In the genomic region with DNA sequence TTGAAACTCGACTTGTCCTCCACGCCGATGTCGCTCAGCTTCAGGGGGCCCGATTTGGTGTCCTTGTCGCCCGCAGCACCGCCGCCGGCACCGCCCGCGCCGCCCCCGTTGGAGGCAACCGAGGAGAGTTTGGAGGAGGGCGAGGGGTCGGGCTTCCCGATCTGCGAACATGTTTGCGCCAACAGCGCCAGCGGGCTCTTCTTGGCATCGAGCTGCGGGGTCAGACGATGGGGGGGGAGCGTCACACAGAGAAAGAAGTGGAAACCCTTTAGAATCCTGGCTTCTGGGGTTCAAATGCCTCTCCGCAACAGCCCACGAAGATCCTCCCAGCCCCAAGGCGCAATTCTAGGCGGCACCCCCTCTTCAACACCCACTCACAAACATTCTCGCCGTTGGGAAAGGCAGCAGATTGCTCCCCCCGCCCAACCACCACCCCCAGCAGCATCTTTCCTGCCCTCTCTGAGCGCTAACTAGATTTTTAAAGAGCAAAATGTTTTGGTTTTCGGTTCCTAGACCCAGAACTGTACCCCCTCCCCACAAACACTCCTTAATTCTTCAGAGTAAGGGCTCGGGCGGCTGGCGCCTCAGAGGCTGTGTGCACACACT, we compare ENCODE assay signal across 1 cellular context.
TF ChIP-seq lines count a peak whose summit lies in the region.

No MANE protein-coding gene starts in this region.

TF ChIP-seq in HEK293, 187 proteins besides CTCF, POLR2A, EP300 and RAD21 (continued from another document and continues in another):
- TF ChIP-seq, protein P1, sequence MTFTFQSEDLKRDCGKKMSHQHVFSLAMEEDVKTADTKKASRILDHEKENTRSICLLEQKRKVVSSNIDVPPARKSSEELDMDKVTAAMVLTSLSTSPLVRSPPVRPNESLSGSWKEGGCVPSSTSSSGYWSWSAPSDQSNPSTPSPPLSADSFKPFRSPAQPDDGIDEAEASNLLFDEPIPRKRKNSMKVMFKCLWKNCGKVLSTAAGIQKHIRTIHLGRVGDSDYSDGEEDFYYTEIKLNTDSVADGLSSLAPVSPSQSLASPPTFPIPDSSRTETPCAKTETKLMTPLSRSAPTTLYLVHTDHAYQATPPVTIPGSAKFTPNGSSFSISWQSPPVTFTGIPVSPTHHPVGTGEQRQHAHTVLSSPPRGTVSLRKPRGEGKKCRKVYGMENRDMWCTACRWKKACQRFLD (tag by site-specific recombination; IDR thresholded peaks at IDR 0.05): no peak
- TF ChIP-seq, protein P2, sequence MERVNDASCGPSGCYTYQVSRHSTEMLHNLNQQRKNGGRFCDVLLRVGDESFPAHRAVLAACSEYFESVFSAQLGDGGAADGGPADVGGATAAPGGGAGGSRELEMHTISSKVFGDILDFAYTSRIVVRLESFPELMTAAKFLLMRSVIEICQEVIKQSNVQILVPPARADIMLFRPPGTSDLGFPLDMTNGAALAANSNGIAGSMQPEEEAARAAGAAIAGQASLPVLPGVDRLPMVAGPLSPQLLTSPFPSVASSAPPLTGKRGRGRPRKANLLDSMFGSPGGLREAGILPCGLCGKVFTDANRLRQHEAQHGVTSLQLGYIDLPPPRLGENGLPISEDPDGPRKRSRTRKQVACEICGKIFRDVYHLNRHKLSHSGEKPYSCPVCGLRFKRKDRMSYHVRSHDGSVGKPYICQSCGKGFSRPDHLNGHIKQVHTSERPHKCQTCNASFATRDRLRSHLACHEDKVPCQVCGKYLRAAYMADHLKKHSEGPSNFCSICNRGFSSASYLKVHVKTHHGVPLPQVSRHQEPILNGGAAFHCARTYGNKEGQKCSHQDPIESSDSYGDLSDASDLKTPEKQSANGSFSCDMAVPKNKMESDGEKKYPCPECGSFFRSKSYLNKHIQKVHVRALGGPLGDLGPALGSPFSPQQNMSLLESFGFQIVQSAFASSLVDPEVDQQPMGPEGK (tag by site-specific recombination; IDR thresholded peaks at IDR 0.05): 0 out of 2 replicates have a peak, but pooled peaks have one; percentile 57
- TF ChIP-seq ZNF707 (tag by site-specific recombination; IDR thresholded peaks at IDR 0.05) (no peak), KLF1 (tag by site-specific recombination; IDR thresholded peaks at IDR 0.05) (no peak), KLF8 (tag by site-specific recombination; IDR thresholded peaks at IDR 0.05) (no peak), ZNF335 (tag by site-specific recombination; conservative IDR thresholded peaks at IDR 0.05) (peak; percentile 42; the same call in 1 of the 2 replicates), ZXDB (tag by site-specific recombination; IDR thresholded peaks at IDR 0.05) (no peak), ZNF473 (tag by site-specific recombination; IDR thresholded peaks at IDR 0.05) (no peak), ZNF654 (tag by site-specific recombination; IDR thresholded peaks at IDR 0.05; ENCODE audit: low read depth) (no peak), TRIM28 (IDR thresholded peaks at IDR 0.05; ENCODE audit: borderline replicate concordance, low read length) (no peak), ZNF785 (tag by site-specific recombination; IDR thresholded peaks at IDR 0.05) (no peak), HOXA7 (CRISPR knock-in tag; IDR thresholded peaks at IDR 0.05; ENCODE audit: borderline replicate concordance) (no peak), ZFP37 (tag by site-specific recombination; IDR thresholded peaks at IDR 0.05) (no peak; the same call in 1 of the 2 replicates), ZNF792 (tag by site-specific recombination; IDR thresholded peaks at IDR 0.05) (no peak), ZNF239 (tag by site-specific recombination; IDR thresholded peaks at IDR 0.05) (no peak), ZNF837 (tag by site-specific recombination; IDR thresholded peaks at IDR 0.05) (no peak), ZNF202 (tag by site-specific recombination; IDR thresholded peaks at IDR 0.05; ENCODE audit: borderline replicate concordance) (no peak), SCRT2 (tag by site-specific recombination; IDR thresholded peaks at IDR 0.05) (no peak), ZNF510 (tag by site-specific recombination; IDR thresholded peaks at IDR 0.05; ENCODE audit: insufficient replicate concordance) (no peak), ZNF600 (tag by site-specific recombination; IDR thresholded peaks at IDR 0.05) (no peak), ZNF23 (tag by site-specific recombination; IDR thresholded peaks at IDR 0.05; ENCODE audit: borderline replicate concordance) (no peak), ZNF274 (IDR thresholded peaks at IDR 0.05; ENCODE audit: low read length) (no peak), ZNF274 (tag by site-specific recombination; IDR thresholded peaks at IDR 0.05; ENCODE audit: borderline replicate concordance) (no peak), KLF7 (tag by site-specific recombination; IDR thresholded peaks at IDR 0.05; ENCODE audit: borderline replicate concordance) (no peak), GLI2 (tag by site-specific recombination; IDR thresholded peaks at IDR 0.05; ENCODE audit: borderline replicate concordance, low read depth) (no peak), KLF9 (tag by site-specific recombination; IDR thresholded peaks at IDR 0.05; ENCODE audit: low read depth) (no peak), HOXC10 (CRISPR knock-in tag; IDR thresholded peaks at IDR 0.05) (no peak), FEZF1 (tag by site-specific recombination; IDR thresholded peaks at IDR 0.05) (no peak), ZNF132 (tag by site-specific recombination; IDR thresholded peaks at IDR 0.05; ENCODE audit: borderline replicate concordance) (no peak), ZNF292 (tag by site-specific recombination; IDR thresholded peaks at IDR 0.05; ENCODE audit: borderline replicate concordance, low read depth) (no peak), GLIS1 (tag by site-specific recombination; IDR thresholded peaks at IDR 0.05) (no peak), ZNF10 (tag by site-specific recombination; IDR thresholded peaks at IDR 0.05) (no peak), ZNF121 (tag by site-specific recombination; IDR thresholded peaks at IDR 0.05) (no peak), ZNF664 (tag by site-specific recombination; IDR thresholded peaks at IDR 0.05) (no peak), ZNF169 (tag by site-specific recombination; IDR thresholded peaks at IDR 0.05) (no peak), ZNF521 (tag by site-specific recombination; IDR thresholded peaks at IDR 0.05) (no peak), ZNF221 (tag by site-specific recombination; IDR thresholded peaks at IDR 0.05; ENCODE audit: borderline replicate concordance) (no peak)
- TF ChIP-seq, protein P3, sequence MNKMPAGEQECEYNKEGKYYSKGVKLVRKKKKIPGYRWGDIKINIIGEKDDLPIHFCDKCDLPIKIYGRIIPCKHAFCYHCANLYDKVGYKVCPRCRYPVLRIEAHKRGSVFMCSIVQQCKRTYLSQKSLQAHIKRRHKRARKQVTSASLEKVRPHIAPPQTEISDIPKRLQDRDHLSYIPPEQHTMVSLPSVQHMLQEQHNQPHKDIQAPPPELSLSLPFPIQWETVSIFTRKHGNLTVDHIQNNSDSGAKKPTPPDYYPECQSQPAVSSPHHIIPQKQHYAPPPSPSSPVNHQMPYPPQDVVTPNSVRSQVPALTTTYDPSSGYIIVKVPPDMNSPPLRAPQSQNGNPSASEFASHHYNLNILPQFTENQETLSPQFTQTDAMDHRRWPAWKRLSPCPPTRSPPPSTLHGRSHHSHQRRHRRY (tag by site-specific recombination; IDR thresholded peaks at IDR 0.05): no peak
- TF ChIP-seq, protein P4, sequence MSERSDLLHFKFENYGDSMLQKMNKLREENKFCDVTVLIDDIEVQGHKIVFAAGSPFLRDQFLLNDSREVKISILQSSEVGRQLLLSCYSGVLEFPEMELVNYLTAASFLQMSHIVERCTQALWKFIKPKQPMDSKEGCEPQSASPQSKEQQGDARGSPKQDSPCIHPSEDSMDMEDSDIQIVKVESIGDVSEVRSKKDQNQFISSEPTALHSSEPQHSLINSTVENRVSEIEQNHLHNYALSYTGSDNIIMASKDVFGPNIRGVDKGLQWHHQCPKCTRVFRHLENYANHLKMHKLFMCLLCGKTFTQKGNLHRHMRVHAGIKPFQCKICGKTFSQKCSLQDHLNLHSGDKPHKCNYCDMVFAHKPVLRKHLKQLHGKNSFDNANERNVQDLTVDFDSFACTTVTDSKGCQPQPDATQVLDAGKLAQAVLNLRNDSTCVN (tag by site-specific recombination; optimal IDR thresholded peaks at IDR 0.05): peak; percentile 21
- TF ChIP-seq, protein P5, sequence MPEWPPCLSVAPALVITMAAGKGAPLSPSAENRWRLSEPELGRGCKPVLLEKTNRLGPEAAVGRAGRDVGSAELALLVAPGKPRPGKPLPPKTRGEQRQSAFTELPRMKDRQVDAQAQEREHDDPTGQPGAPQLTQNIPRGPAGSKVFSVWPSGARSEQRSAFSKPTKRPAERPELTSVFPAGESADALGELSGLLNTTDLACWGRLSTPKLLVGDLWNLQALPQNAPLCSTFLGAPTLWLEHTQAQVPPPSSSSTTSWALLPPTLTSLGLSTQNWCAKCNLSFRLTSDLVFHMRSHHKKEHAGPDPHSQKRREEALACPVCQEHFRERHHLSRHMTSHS (tag by site-specific recombination; IDR thresholded peaks at IDR 0.05): no peak
- TF ChIP-seq, protein P6, sequence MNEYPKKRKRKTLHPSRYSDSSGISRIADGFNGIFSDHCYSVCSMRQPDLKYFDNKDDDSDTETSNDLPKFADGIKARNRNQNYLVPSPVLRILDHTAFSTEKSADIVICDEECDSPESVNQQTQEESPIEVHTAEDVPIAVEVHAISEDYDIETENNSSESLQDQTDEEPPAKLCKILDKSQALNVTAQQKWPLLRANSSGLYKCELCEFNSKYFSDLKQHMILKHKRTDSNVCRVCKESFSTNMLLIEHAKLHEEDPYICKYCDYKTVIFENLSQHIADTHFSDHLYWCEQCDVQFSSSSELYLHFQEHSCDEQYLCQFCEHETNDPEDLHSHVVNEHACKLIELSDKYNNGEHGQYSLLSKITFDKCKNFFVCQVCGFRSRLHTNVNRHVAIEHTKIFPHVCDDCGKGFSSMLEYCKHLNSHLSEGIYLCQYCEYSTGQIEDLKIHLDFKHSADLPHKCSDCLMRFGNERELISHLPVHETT (tag by site-specific recombination; IDR thresholded peaks at IDR 0.05): no peak
- TF ChIP-seq, protein P7, sequence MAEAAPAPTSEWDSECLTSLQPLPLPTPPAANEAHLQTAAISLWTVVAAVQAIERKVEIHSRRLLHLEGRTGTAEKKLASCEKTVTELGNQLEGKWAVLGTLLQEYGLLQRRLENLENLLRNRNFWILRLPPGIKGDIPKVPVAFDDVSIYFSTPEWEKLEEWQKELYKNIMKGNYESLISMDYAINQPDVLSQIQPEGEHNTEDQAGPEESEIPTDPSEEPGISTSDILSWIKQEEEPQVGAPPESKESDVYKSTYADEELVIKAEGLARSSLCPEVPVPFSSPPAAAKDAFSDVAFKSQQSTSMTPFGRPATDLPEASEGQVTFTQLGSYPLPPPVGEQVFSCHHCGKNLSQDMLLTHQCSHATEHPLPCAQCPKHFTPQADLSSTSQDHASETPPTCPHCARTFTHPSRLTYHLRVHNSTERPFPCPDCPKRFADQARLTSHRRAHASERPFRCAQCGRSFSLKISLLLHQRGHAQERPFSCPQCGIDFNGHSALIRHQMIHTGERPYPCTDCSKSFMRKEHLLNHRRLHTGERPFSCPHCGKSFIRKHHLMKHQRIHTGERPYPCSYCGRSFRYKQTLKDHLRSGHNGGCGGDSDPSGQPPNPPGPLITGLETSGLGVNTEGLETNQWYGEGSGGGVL (tag by site-specific recombination; IDR thresholded peaks at IDR 0.05): peak; percentile 55
- TF ChIP-seq, protein P8, sequence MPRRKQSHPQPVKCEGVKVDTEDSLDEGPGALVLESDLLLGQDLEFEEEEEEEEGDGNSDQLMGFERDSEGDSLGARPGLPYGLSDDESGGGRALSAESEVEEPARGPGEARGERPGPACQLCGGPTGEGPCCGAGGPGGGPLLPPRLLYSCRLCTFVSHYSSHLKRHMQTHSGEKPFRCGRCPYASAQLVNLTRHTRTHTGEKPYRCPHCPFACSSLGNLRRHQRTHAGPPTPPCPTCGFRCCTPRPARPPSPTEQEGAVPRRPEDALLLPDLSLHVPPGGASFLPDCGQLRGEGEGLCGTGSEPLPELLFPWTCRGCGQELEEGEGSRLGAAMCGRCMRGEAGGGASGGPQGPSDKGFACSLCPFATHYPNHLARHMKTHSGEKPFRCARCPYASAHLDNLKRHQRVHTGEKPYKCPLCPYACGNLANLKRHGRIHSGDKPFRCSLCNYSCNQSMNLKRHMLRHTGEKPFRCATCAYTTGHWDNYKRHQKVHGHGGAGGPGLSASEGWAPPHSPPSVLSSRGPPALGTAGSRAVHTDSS (tag by site-specific recombination; IDR thresholded peaks at IDR 0.05): no peak
- TF ChIP-seq, protein P9, sequence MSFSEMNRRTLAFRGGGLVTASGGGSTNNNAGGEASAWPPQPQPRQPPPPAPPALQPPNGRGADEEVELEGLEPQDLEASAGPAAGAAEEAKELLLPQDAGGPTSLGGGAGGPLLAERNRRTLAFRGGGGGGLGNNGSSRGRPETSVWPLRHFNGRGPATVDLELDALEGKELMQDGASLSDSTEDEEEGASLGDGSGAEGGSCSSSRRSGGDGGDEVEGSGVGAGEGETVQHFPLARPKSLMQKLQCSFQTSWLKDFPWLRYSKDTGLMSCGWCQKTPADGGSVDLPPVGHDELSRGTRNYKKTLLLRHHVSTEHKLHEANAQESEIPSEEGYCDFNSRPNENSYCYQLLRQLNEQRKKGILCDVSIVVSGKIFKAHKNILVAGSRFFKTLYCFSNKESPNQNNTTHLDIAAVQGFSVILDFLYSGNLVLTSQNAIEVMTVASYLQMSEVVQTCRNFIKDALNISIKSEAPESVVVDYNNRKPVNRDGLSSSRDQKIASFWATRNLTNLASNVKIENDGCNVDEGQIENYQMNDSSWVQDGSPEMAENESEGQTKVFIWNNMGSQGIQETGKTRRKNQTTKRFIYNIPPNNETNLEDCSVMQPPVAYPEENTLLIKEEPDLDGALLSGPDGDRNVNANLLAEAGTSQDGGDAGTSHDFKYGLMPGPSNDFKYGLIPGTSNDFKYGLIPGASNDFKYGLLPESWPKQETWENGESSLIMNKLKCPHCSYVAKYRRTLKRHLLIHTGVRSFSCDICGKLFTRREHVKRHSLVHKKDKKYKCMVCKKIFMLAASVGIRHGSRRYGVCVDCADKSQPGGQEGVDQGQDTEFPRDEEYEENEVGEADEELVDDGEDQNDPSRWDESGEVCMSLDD (tag by site-specific recombination; IDR thresholded peaks at IDR 0.05): 0 out of 2 replicates have a peak, but pooled peaks have one; percentile 26
- TF ChIP-seq, protein P10, sequence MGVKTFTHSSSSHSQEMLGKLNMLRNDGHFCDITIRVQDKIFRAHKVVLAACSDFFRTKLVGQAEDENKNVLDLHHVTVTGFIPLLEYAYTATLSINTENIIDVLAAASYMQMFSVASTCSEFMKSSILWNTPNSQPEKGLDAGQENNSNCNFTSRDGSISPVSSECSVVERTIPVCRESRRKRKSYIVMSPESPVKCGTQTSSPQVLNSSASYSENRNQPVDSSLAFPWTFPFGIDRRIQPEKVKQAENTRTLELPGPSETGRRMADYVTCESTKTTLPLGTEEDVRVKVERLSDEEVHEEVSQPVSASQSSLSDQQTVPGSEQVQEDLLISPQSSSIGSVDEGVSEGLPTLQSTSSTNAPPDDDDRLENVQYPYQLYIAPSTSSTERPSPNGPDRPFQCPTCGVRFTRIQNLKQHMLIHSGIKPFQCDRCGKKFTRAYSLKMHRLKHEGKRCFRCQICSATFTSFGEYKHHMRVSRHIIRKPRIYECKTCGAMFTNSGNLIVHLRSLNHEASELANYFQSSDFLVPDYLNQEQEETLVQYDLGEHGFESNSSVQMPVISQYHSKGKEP (tag by site-specific recombination; IDR thresholded peaks at IDR 0.05): no peak
- TF ChIP-seq, protein P11, sequence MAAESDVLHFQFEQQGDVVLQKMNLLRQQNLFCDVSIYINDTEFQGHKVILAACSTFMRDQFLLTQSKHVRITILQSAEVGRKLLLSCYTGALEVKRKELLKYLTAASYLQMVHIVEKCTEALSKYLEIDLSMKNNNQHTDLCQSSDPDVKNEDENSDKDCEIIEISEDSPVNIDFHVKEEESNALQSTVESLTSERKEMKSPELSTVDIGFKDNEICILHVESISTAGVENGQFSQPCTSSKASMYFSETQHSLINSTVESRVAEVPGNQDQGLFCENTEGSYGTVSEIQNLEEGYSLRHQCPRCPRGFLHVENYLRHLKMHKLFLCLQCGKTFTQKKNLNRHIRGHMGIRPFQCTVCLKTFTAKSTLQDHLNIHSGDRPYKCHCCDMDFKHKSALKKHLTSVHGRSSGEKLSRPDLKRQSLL (tag by site-specific recombination; IDR thresholded peaks at IDR 0.05): no peak
